In genomic region chr13:80979035-80979641, GRCh38 we compare ENCODE assay signal across 9 cellular contexts.
A peak's percentile ranks its signal among the peaks of the same experiment; 100 is the strongest.
DNase-seq lines count a peak whose midpoint lies in the region; ATAC-seq, FAIRE-seq and TF ChIP-seq lines count a peak whose summit lies in the region.
"Had no signal": no experiment of that assay in that cellular context is flagged by ENCODE, and none has a peak within 500 bp of the region (broad histone marks: within the 10 kb centered on the region; RNA-seq: fewer than 3 reads in every experiment).

No MANE protein-coding gene starts in this region.

- H3K9me3 ChIP-seq in K562 (replicated peaks; ENCODE audit: control insufficient read depth, insufficient read depth, low read depth, low read length): no peaks in the 10 kb centered on the region

- CTCF ChIA-PET in K562 (lab: Yijun Ruan, JAX; ENCODE audit: low intra/inter-chr PET ratio): no interaction called here

- H3K27ac ChIP-seq in K562 (ENCODE audit: extremely low read depth, low read depth, low read length): no peak overlapping the region
- H3K27ac ChIP-seq: BLaER1 had no signal

- no peak overlapping the region for H3K4me3 ChIP-seq in K562
- H3K4me3 ChIP-seq: BLaER1 had no signal

- H3K9me1 ChIP-seq in K562 (ENCODE audit: control insufficient read depth, insufficient read depth, low read length): no peaks in the 10 kb centered on the region

- DNase-seq in DMS79 treated with DMSO at 0.1 percent for 48 hours (lab: John Stamatoyannopoulos, UW) (peak; percentile 1), DMS79 (lab: John Stamatoyannopoulos, UW) (no peak), GM20000 (ENCODE audit: low spot score) (peak; percentile 49), NCI-H82 (lab: John Stamatoyannopoulos, UW) (peak; percentile 85), K562 (ENCODE audit: extremely low read depth in 1 of 4, low spot score in 3 of 4) (peak; percentile 11 to 57 (median 30)), iPS-NIHi7 (ENCODE audit: extremely low spot score) (peak; percentile 64), stromal cell of bone marrow (ENCODE audit: low read depth) (peak; percentile 31)

- H3K27me3 ChIP-seq in K562 (ENCODE audit: control insufficient read depth in 2 of 2, insufficient read depth in 2 of 2, low read length in 2 of 2): no peaks in the 10 kb centered on the region
- H3K27me3 ChIP-seq: BLaER1 had no signal

- peak; percentile 98 for ATAC-seq in HG03460 (IDR thresholded peaks at IDR 0.05; ENCODE audit: unreplicated experiment)
- ATAC-seq in K562: peak; percentile 73

- H4K20me1 ChIP-seq in K562 (replicated peaks; ENCODE audit: control insufficient read depth, insufficient read depth, low read length): no peaks in the 10 kb centered on the region
- H4K20me1 ChIP-seq: BLaER1 had no signal

- H3K79me2 ChIP-seq in K562 (ENCODE audit: control insufficient read depth, insufficient read depth, low read length): no peaks in the 10 kb centered on the region

- no peaks in the 10 kb centered on the region for H3K36me3 ChIP-seq in K562 (ENCODE audit: control insufficient read depth, insufficient read depth, low read length)
- H3K36me3 ChIP-seq: BLaER1 had no signal

- 2% methylated on average over 9 of the region's 9 CpGs for WGBS in K562 (ENCODE audit: insufficient coverage, low coverage, missing lambda C conversion rate)

- POLR2A ChIA-PET in K562 (lab: Yijun Ruan, JAX): no interaction called here

- BruUV-seq in K562 (replicated peaks; lab: Mats Ljungman, UMichigan): no TSS peak

- peak; percentile 67 for FAIRE-seq in K562 (lab: Jason Lieb, UNC)

- no peak overlapping the region for H3K9ac ChIP-seq in K562 (ENCODE audit: insufficient read depth in 1 of 2, low read depth in 2 of 2, low read length in 2 of 2)
- H3K9ac ChIP-seq: BLaER1 had no signal

- H2AFZ ChIP-seq in K562 (ENCODE audit: low read depth, low read length): no peak overlapping the region

- no peaks in the 10 kb centered on the region for H3K4me1 ChIP-seq in K562 (replicated peaks in 1 of 2; ENCODE audit: control insufficient read depth in 2 of 2, insufficient read depth in 2 of 2, low read length in 2 of 2)
- H3K4me1 ChIP-seq: BLaER1 had no signal

- intact Hi-C loops in K562 (cut with micrococcal nuclease): no loop called here

- TF ChIP-seq RAD21 in K562 (CRISPR knock-in tag; conservative IDR thresholded peaks at IDR 0.05 in 1 of 2, IDR thresholded peaks at IDR 0.05 in 1 of 2): peak; percentile 32 to 50; a peak in 3 of 4 replicates

- H3K4me2 ChIP-seq in K562 (ENCODE audit: insufficient read depth, low read length): no peak overlapping the region
- H3K4me2 ChIP-seq: BLaER1 had no signal

- TF ChIP-seq CTCF in GM20000 (IDR thresholded peaks at IDR 0.05; ENCODE audit: extremely low read depth, missing control alignments): peak; percentile 84
- peak; percentile 51 to 65 (median 58); a peak in 5 of 6 replicates for TF ChIP-seq CTCF in K562 (IDR thresholded peaks at IDR 0.05 in 2 of 3, conservative IDR thresholded peaks at IDR 0.05 in 1 of 3; ENCODE audit: insufficient read depth in 2 of 3, low read depth in 1 of 3, low read length in 3 of 3)

- TF ChIP-seq EP300 in K562 (IDR thresholded peaks at IDR 0.05; ENCODE audit: low read length): no peak

- in situ Hi-C loops in K562 (cut with MboI): no loop called here

- TF ChIP-seq POLR2A in K562 (conservative IDR thresholded peaks at IDR 0.05): no peak

TF ChIP-seq in K562, 482 proteins besides CTCF, POLR2A, EP300 and RAD21:
- TF ChIP-seq CREM (IDR thresholded peaks at IDR 0.05; ENCODE audit: low read depth): peak; percentile 34; the same call in 1 of the 2 replicates
- no peak for TF ChIP-seq ZNF77 (CRISPR knock-in tag; IDR thresholded peaks at IDR 0.05)
- no peak for TF ChIP-seq RBM22 (IDR thresholded peaks at IDR 0.05; ENCODE audit: low read depth, low read length, poor library complexity, severe bottlenecking)
- 0 out of 2 replicates have a peak, but pooled peaks have one; percentile 10 for TF ChIP-seq SMC3 (conservative IDR thresholded peaks at IDR 0.05; ENCODE audit: insufficient read depth, low read depth, low read length)
- TF ChIP-seq MITF (IDR thresholded peaks at IDR 0.05): no peak
- no peak for TF ChIP-seq ESRRB (CRISPR knock-in tag; IDR thresholded peaks at IDR 0.05; ENCODE audit: borderline replicate concordance)
- TF ChIP-seq GATA2 (CRISPR knock-in tag; IDR thresholded peaks at IDR 0.05): no peak
- no peak for TF ChIP-seq ZNF592 (IDR thresholded peaks at IDR 0.05)
- no peak for TF ChIP-seq MAFG (tag; conservative IDR thresholded peaks at IDR 0.05)
- no peak for TF ChIP-seq MIER1 (IDR thresholded peaks at IDR 0.05; ENCODE audit: low read depth)
- no peak for TF ChIP-seq ATF1 (CRISPR knock-in tag; IDR thresholded peaks at IDR 0.05)
- TF ChIP-seq ATF1 (tag; IDR thresholded peaks at IDR 0.05): peak; percentile 39; the same call in 1 of the 2 replicates
- TF ChIP-seq, protein P1, sequence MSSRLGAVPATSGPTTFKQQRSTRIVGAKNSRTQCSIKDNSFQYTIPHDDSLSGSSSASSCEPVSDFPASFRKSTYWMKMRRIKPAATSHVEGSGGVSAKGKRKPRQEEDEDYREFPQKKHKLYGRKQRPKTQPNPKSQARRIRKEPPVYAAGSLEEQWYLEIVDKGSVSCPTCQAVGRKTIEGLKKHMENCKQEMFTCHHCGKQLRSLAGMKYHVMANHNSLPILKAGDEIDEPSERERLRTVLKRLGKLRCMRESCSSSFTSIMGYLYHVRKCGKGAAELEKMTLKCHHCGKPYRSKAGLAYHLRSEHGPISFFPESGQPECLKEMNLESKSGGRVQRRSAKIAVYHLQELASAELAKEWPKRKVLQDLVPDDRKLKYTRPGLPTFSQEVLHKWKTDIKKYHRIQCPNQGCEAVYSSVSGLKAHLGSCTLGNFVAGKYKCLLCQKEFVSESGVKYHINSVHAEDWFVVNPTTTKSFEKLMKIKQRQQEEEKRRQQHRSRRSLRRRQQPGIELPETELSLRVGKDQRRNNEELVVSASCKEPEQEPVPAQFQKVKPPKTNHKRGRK (tag; IDR thresholded peaks at IDR 0.05): 0 out of 2 replicates have a peak, but pooled peaks have one; percentile 11
- TF ChIP-seq HNRNPLL (IDR thresholded peaks at IDR 0.05; ENCODE audit: low read depth, low read length, poor library complexity, severe bottlenecking): no peak
TF ChIP-seq in K562: peak in this region for 4.
